8 cellular contexts compared by ENCODE assay signal in genomic region chr2:24489942-24490673, GRCh38. TPM values are rescaled to one million over a fixed set of nuclear protein-coding genes. Genes with fewer than 3 reads are reported as not detected.
DNase-seq lines count a peak whose midpoint lies in the region; ATAC-seq and TF ChIP-seq lines count a peak whose summit lies in the region.

No MANE protein-coding gene starts in this region.

- intact Hi-C loops in heart left ventricle (cut with DNase I) = loop anchor here in 8 of 10 donors (1.0 to 10.0 kb wide), 12 partner anchors 35 to 303 kb away; partner anchors contain the start of genes CENPO (in 2 of the 8) and PTRHD1 (in 2 of the 8)
- intact Hi-C loops in Right ventricle myocardium superior (cut with DNase I) = loop anchor here (5.0 to 10.0 kb wide), 3 partner anchors 53 to 302 kb away; partner anchors contain the start of genes CENPO and PTRHD1

- peak overlapping the region; percentile 47 to 63 for H3K9ac ChIP-seq in mucosa of rectum (ENCODE audit: low read depth in 1 of 2, low read length in 2 of 2)

- TF ChIP-seq CTCF in heart left ventricle (IDR thresholded peaks at IDR 0.05) = no peak

- H3K4me3 ChIP-seq in heart left ventricle (peak overlapping the region; percentile 30 to 98 (median 79)), mucosa of rectum (ENCODE audit: low read length in 2 of 2) (peak overlapping the region; percentile 60 to 76)

- H3K36me3 ChIP-seq in heart left ventricle = no peaks in the 10 kb centered on the region
- no peaks in the 10 kb centered on the region for H3K36me3 ChIP-seq in mucosa of rectum (ENCODE audit: control insufficient read depth in 2 of 2, insufficient read depth in 2 of 2, low read length in 2 of 2)

- H3K9me3 ChIP-seq in heart left ventricle (no peaks in the 10 kb centered on the region), mucosa of rectum (ENCODE audit: control insufficient read depth in 2 of 2, low read length in 2 of 2) (no peaks in the 10 kb centered on the region)

- no peak for TF ChIP-seq POLR2A in heart left ventricle (IDR thresholded peaks at IDR 0.05)

- no peak for DNase-seq in heart left ventricle
- DNase-seq in Right ventricle myocardium superior = no peak
- peak; percentile 73 for DNase-seq in RPMI7951 (ENCODE audit: low read depth)
- peak; percentile 67 for DNase-seq in dermis blood vessel endothelial cell
- DNase-seq in NCI-H524 treated with DMSO at 0.1 percent for 48 hours (lab: John Stamatoyannopoulos, UW) = no peak

- H3K27ac ChIP-seq in heart left ventricle (peak overlapping the region; percentile 83 to 98 (median 94)), mucosa of rectum (ENCODE audit: low read depth in 2 of 2, low read length in 2 of 2) (peak overlapping the region; percentile 83 to 87)

- WGBS in heart left ventricle, 4 donors = 42 to 59% (median 51%) methylated on average over 19 of the region's 19 CpGs

- peaks cover 5 to 38% (median 30%) of the 10 kb centered on the region in 12 donors for H3K4me1 ChIP-seq in heart left ventricle
- H3K4me1 ChIP-seq in mucosa of rectum (ENCODE audit: control insufficient read depth in 2 of 2, insufficient read depth in 2 of 2, low read length in 2 of 2) = peaks cover 19 to 32% of the 10 kb centered on the region in 2 donors

- H3K27me3 ChIP-seq in heart left ventricle (no peaks in the 10 kb centered on the region), mucosa of rectum (ENCODE audit: control insufficient read depth in 2 of 2, insufficient read depth in 2 of 2, low read length in 2 of 2) (no peaks in the 10 kb centered on the region)

- ATAC-seq in heart left ventricle = peak in 1 of 4 donors; percentile 3
- ATAC-seq in Right ventricle myocardium superior (ENCODE audit: poor library complexity) = no peak
- ATAC-seq in HG03521 (IDR thresholded peaks at IDR 0.05; ENCODE audit: unreplicated experiment) = no peak
- ATAC-seq in HG03045 (IDR thresholded peaks at IDR 0.05; ENCODE audit: unreplicated experiment) = no peak

RNA-seq across cellular contexts. Expression of gene NCOA1, which starts 0.9 kb away (rescaled TPM):
- total RNA-seq in heart left ventricle (10 to 100 TPM; 23.9 to 42.3 (median 33.2) TPM), Right ventricle myocardium superior (32.2 TPM), dermis blood vessel endothelial cell (12.8 and 13.1 TPM in 2 replicates)
- polyA plus RNA-seq in heart left ventricle = 10 to 100 TPM in 1 of 2 donors, 1 to 10 TPM in 1; 8.5 to 17.3 TPM
- total RNA-seq in RPMI7951 (2014; rRNA removed; shearing (Covaris generic)) = 8.3 and 9.9 TPM in 2 replicates

Comparison
In these comparisons a context has a peak if more than half of its experiments do, and no peak if none do; other contexts are left out.
1. DNase-seq: peak in RPMI7951 (single experiment) and dermis blood vessel endothelial cell (single experiment); none in heart left ventricle (0 of 5), Right ventricle myocardium superior (single experiment) and NCI-H524 treated with DMSO at 0.1 percent for 48 hours (single experiment).